In genomic region chr5:107878676-107879075, GRCh38 we compare ENCODE assay signal across 17 cellular contexts.
"Had no signal": no experiment of that assay in that cellular context is flagged by ENCODE, and none has a peak within 500 bp of the region (broad histone marks: within the 10 kb centered on the region; RNA-seq: fewer than 3 reads in every experiment).

No MANE protein-coding gene starts in this region.

- H3K36me3 ChIP-seq: ascending aorta, colonic mucosa had no signal

- H3K4me1 ChIP-seq: colonic mucosa had no signal

- H3K9me3 ChIP-seq: ascending aorta, colonic mucosa had no signal

- H3K27me3 ChIP-seq: ascending aorta, colonic mucosa had no signal

- H3K4me3 ChIP-seq: ascending aorta, colonic mucosa, lung had no signal

- DNase-seq: activated CD4-positive, alpha-beta T cell treated with anti-CD3 and anti-CD28 coated beads for 36 hours; activated CD8-positive, alpha-beta memory T cell treated with anti-CD3 and anti-CD28 coated beads, Interleukin-2, amount 50 U/mL, for 4 hours; activated CD8-positive, alpha-beta T cell treated with anti-CD3 and anti-CD28 coated beads for 36 hours; activated gamma-delta T cell treated with Interleukin-2 at 50 U/mL for 16 hours; activated naive CD8-positive, alpha-beta T cell treated with anti-CD3 and anti-CD28 coated beads for 36 hours; activated T-cell treated with anti-CD3 and anti-CD28 coated beads, Interleukin-2, amount 50 U/mL, for 72 hours; colonic mucosa; effector memory CD4-positive, alpha-beta T cell; immature natural killer cell; left cardiac atrium; natural killer cell; stimulated activated CD4-positive, alpha-beta T cell treated with anti-CD3 and anti-CD28 coated beads, Interleukin-4, amount 100 ng/mL, for 1 hour; T-helper 9 cell had no signal

- H3K4me1 Mint-ChIP-seq: immature natural killer cell had no signal

- H3K27ac Mint-ChIP-seq: activated CD4-positive, alpha-beta T cell treated with anti-CD3 and anti-CD28 coated beads for 36 hours; activated CD8-positive, alpha-beta T cell treated with anti-CD3 and anti-CD28 coated beads for 36 hours; activated naive CD8-positive, alpha-beta T cell treated with anti-CD3 and anti-CD28 coated beads for 36 hours; activated T-cell treated with anti-CD3 and anti-CD28 coated beads, Interleukin-2, amount 50 U/mL, for 72 hours; immature natural killer cell; natural killer cell; stimulated activated naive CD8-positive, alpha-beta T cell treated with anti-CD3 and anti-CD28 coated beads, Interleukin-15, Interleukin-2, amounts not matched to agents 100 ng/mL and 50 ng/mL, for 24 hours had no signal

- H3K4me3 Mint-ChIP-seq: activated CD4-positive, alpha-beta T cell treated with anti-CD3 and anti-CD28 coated beads for 36 hours; activated CD8-positive, alpha-beta T cell treated with anti-CD3 and anti-CD28 coated beads for 36 hours; activated naive CD8-positive, alpha-beta T cell treated with anti-CD3 and anti-CD28 coated beads for 36 hours; activated T-cell treated with anti-CD3 and anti-CD28 coated beads, Interleukin-2, amount 50 U/mL, for 72 hours; immature natural killer cell; natural killer cell; stimulated activated naive CD8-positive, alpha-beta T cell treated with anti-CD3 and anti-CD28 coated beads, Interleukin-15, Interleukin-2, amounts not matched to agents 100 ng/mL and 50 ng/mL, for 24 hours had no signal

- H3K9me3 Mint-ChIP-seq: activated CD8-positive, alpha-beta T cell treated with anti-CD3 and anti-CD28 coated beads for 36 hours; activated naive CD8-positive, alpha-beta T cell treated with anti-CD3 and anti-CD28 coated beads for 36 hours; activated T-cell treated with anti-CD3 and anti-CD28 coated beads, Interleukin-2, amount 50 U/mL, for 72 hours; immature natural killer cell; natural killer cell; stimulated activated naive CD8-positive, alpha-beta T cell treated with anti-CD3 and anti-CD28 coated beads, Interleukin-15, Interleukin-2, amounts not matched to agents 100 ng/mL and 50 ng/mL, for 24 hours had no signal

- ATAC-seq: activated CD4-positive, alpha-beta T cell treated with anti-CD3 and anti-CD28 coated beads for 36 hours; activated CD8-positive, alpha-beta T cell treated with anti-CD3 and anti-CD28 coated beads for 36 hours; activated T-cell treated with anti-CD3 and anti-CD28 coated beads, Interleukin-2, amount 50 U/mL, for 72 hours; left cardiac atrium; natural killer cell had no signal

- H3K27ac ChIP-seq: ascending aorta, colonic mucosa, epithelial cell of prostate had no signal

- H3K27me3 Mint-ChIP-seq: activated CD4-positive, alpha-beta T cell treated with anti-CD3 and anti-CD28 coated beads for 36 hours; activated CD8-positive, alpha-beta T cell treated with anti-CD3 and anti-CD28 coated beads for 36 hours; activated naive CD8-positive, alpha-beta T cell treated with anti-CD3 and anti-CD28 coated beads for 36 hours; stimulated activated naive CD8-positive, alpha-beta T cell treated with anti-CD3 and anti-CD28 coated beads, Interleukin-15, Interleukin-2, amounts not matched to agents 100 ng/mL and 50 ng/mL, for 24 hours had no signal
